In the genomic region with DNA sequence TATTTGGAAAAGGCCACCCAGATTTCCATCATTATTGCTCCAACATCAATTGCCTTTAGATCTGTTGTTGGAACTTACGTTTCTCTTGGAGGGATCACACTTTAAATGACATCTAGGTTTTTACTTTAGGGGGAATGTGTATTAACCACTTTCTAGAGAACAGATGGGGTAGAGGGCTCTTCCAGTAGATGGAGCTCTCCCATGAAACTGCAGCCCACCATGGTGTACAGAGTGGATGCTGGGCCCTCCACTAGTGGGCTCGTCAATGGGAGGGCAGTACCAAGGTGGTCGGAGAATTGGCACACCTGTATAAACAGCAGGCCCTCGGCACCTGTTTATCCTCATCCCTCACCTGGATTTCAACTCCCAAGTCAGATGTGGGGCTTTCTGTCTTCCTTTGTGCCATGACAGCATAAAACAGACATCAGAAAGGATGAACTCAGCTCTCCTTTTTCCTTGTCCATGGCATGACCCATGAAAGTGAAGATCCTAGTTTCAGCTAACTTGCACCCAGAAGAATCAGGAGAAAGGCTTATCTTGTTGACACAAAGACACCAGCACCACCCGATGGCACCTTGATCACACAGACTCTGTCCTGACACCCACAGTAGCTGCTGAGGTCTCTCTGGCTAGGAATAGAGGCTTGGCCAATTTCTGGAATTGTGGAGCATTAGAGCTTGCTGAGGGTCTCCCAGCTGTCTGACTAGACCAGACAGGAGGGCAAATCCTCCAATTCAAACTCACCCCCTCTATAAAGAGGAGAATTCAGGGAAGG, we compare ENCODE assay signal across 19 cellular contexts.
DNase-seq lines count a peak whose midpoint lies in the region; ATAC-seq and TF ChIP-seq lines count a peak whose summit lies in the region.
"Had no signal": no experiment of that assay in that cellular context is flagged by ENCODE, and none has a peak within 500 bp of the region (broad histone marks: within the 10 kb centered on the region; RNA-seq: fewer than 3 reads in every experiment).

No MANE protein-coding gene starts in this region.

- no peak for TF ChIP-seq POLR2A in upper lobe of left lung (IDR thresholded peaks at IDR 0.05)

- no peaks in the 10 kb centered on the region for H3K36me3 ChIP-seq in Panc1 (ENCODE audit: control insufficient read depth, insufficient read depth, low read length)
- no peaks in the 10 kb centered on the region for H3K36me3 ChIP-seq in upper lobe of left lung
- H3K36me3 ChIP-seq: right lobe of liver, uterus had no signal

- no peaks in the 10 kb centered on the region for H3K4me1 ChIP-seq in Panc1 (ENCODE audit: control insufficient read depth, insufficient read depth, low read length)
- H3K4me1 ChIP-seq in upper lobe of left lung = no peaks in the 10 kb centered on the region
- H3K4me1 ChIP-seq: uterus had no signal

- CTCF ChIA-PET in Panc1 (lab: Charles Lee) = no interaction called here

- no peak for TF ChIP-seq EP300 in upper lobe of left lung (IDR thresholded peaks at IDR 0.05)

- WGBS in upper lobe of left lung, 2 donors = 83 to 87% methylated on average over 5 of the region's 5 CpGs

- H3K27me3 ChIP-seq in Panc1 (ENCODE audit: control insufficient read depth, insufficient read depth, low read length) (peaks cover 2% of the 10 kb centered on the region; the same call in 1 of the 2 replicates), upper lobe of left lung (no peaks in the 10 kb centered on the region)
- H3K27me3 ChIP-seq: right lobe of liver, uterus had no signal

- peak; percentile 26 to 47 for DNase-seq in AML-193 (lab: John Stamatoyannopoulos, UW)
- DNase-seq in Panc1 (ENCODE audit: low read depth, low spot score) = no peak
- DNase-seq in islet precursor cell = peak; percentile 53
- no peak for DNase-seq in 8988T
- no peak for DNase-seq in SKM-1 treated with dmso at 0.1 percent for 144 hours (lab: John Stamatoyannopoulos, UW; ENCODE audit: unreplicated experiment)
- no peak for DNase-seq in upper lobe of left lung
- DNase-seq in hippocampal formation (lab: John Stamatoyannopoulos, UW) = no peak
- DNase-seq: caudate nucleus; CD4-positive, alpha-beta T cell; hypothalamus; NCI-H1048; NCI-H226; right lobe of liver; stimulated activated CD4-positive, alpha-beta T cell treated with anti-CD3 and anti-CD28 coated beads, Interleukin-4, amount 100 ng/mL, for 24 hours; T-cell; uterus had no signal

- POLR2A ChIA-PET in Panc1 (lab: Charles Lee) = no interaction called here

- in situ Hi-C loops in Panc1 (cut with HindIII; ENCODE audit: low pct_unique_long_range_greater_than_20kb, low sequenced_read_pairs) = no loop called here

- peak; percentile 8; the same call in 1 of the 2 replicates for TF ChIP-seq CTCF in GM12874 (IDR thresholded peaks at IDR 0.05; ENCODE audit: insufficient read depth, low read depth, low read length)
- peak; percentile 57 for TF ChIP-seq CTCF in Panc1 (IDR thresholded peaks at IDR 0.05)
- TF ChIP-seq CTCF in upper lobe of left lung (IDR thresholded peaks at IDR 0.05) = no peak

- BruUV-seq in Panc1 (replicated peaks; lab: Mats Ljungman, UMichigan) = no TSS peak

- H3K9me3 ChIP-seq in Panc1 (ENCODE audit: control insufficient read depth, insufficient read depth, low read depth, low read length) (no peaks in the 10 kb centered on the region), upper lobe of left lung (no peaks in the 10 kb centered on the region)
- H3K9me3 ChIP-seq: right lobe of liver, uterus had no signal

- H3K4me3 ChIP-seq in Panc1 (ENCODE audit: low read depth in 2 of 2, low read length in 2 of 2) (no peak overlapping the region), upper lobe of left lung (no peak overlapping the region)
- H3K4me3 ChIP-seq: right lobe of liver, uterus had no signal

- intact Hi-C loops in Panc1 (cut with micrococcal nuclease; ENCODE audit: unreplicated experiment) = no loop called here

- ATAC-seq in Panc1 = 0 out of 2 replicates have a peak, but pooled peaks have one; percentile 49
- no peak for ATAC-seq in upper lobe of left lung (ENCODE audit: low FRiP score in 2 of 2)
- ATAC-seq: natural killer cell treated with Interleukin-12 subunit alpha and Interleukin-12 subunit beta and Interleukin-15 and Interleukin-18, amount 100 ng/mL, for 72 hours; stimulated activated memory B cell treated with anti-CD40 and anti-IgM and Interleukin-4, amounts not matched to agents 10 μg/mL and 1 μg/mL and 100 μg/mL, for 72 hours; T-cell had no signal

- no peak overlapping the region for H3K27ac ChIP-seq in Panc1 (ENCODE audit: low read length)
- no peak overlapping the region for H3K27ac ChIP-seq in upper lobe of left lung
- H3K27ac ChIP-seq: right lobe of liver, uterus had no signal

Comparison
In these comparisons a context has a peak if more than half of its experiments do, and no peak if none do; other contexts are left out.
1. DNase-seq: peak in AML-193 (2 of 2) and islet precursor cell (single experiment); none in Panc1 (single experiment), 8988T (single experiment), SKM-1 treated with dmso at 0.1 percent for 144 hours (single experiment), upper lobe of left lung (0 of 2) and hippocampal formation (0 of 2).
2. CTCF ChIP-seq: peak in GM12874 (single experiment) and Panc1 (single experiment); none in upper lobe of left lung (0 of 6).